ENCODE assay signal across 18 cellular contexts in the genomic region with DNA sequence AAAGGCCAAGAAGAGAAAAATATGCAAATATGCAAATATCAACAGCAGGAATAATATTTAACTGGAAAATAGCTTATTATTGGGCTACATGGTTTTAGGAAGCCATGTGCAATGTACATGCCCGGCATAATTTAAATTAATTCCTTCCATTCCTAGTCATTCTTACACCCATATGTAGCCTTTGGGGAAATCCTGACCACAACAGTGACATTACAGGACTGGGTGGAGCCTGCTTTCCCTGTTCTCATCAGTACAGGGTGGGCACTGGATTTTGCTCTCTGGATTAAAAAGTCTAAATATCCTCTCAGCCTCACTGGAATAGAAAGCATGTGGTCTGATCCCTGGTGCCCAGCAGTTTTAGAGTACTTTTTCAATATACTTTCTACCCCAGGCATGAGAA.
"Had no signal": no experiment of that assay in that cellular context is flagged by ENCODE, and none has a peak within 500 bp of the region (broad histone marks: within the 10 kb centered on the region; RNA-seq: fewer than 3 reads in every experiment).

No MANE protein-coding gene starts in this region.

- DNase-seq: KBM-7, MV-4-11, NCI-H1092, NCI-H1105 treated with DMSO at 0.1 percent for 48 hours, NCI-H1417 treated with DMSO at 0.1 percent for 48 hours, NCI-H146, NCI-H1694 treated with DMSO at 0.1 percent for 48 hours, NCI-H1930, NCI-H2081, NCI-H2107, NCI-H226, NCI-H446, NCI-H510A, NCI-H524 treated with DMSO at 0.1 percent for 48 hours, NCI-H774, SIG-M5 had no signal

- H3K27ac ChIP-seq: SJSA1, SK-N-MC had no signal

- H3K9me3 ChIP-seq: SJSA1 had no signal

- H3K27me3 ChIP-seq: SJSA1 had no signal

- H3K4me3 ChIP-seq: SJSA1, SK-N-MC had no signal

- H3K36me3 ChIP-seq: SJSA1 had no signal
